In the genomic region with DNA sequence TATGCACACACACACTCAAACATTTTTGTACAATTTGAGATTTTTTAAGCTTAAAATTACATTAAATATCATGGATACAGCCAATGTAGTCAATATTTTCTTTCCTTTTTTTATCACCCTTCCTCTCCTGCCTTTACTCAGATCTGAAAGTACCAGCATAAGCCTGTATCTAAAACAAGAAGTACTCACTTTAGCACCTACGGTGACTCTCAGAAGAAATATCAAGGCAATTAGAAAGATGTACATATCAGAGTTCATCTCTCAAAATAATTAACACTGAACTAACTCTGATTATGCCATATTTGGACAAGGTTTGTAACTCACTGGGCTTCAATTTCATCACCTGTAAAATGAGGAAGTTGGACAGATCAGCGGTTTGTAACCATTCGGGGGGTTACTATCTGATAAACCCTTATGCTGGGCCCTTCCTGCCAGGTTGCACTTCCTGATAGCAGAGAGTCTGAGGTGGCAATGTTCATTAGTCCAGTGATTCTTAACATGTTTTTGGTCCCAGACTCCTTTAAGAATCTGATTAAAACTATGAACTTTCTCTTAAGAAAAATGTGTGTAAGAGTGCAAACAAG, we compare ENCODE assay signal across 1 cellular context.
TF ChIP-seq lines count a peak whose summit lies in the region.

No MANE protein-coding gene starts in this region.

TF ChIP-seq in K562, 482 proteins besides CTCF, POLR2A, EP300 and RAD21 (continued from another document):
- TF ChIP-seq, protein P1, sequence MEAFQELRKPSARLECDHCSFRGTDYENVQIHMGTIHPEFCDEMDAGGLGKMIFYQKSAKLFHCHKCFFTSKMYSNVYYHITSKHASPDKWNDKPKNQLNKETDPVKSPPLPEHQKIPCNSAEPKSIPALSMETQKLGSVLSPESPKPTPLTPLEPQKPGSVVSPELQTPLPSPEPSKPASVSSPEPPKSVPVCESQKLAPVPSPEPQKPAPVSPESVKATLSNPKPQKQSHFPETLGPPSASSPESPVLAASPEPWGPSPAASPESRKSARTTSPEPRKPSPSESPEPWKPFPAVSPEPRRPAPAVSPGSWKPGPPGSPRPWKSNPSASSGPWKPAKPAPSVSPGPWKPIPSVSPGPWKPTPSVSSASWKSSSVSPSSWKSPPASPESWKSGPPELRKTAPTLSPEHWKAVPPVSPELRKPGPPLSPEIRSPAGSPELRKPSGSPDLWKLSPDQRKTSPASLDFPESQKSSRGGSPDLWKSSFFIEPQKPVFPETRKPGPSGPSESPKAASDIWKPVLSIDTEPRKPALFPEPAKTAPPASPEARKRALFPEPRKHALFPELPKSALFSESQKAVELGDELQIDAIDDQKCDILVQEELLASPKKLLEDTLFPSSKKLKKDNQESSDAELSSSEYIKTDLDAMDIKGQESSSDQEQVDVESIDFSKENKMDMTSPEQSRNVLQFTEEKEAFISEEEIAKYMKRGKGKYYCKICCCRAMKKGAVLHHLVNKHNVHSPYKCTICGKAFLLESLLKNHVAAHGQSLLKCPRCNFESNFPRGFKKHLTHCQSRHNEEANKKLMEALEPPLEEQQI (IDR thresholded peaks at IDR 0.05) = no peak
- no peak for TF ChIP-seq TEAD2 (tag; IDR thresholded peaks at IDR 0.05)
- TF ChIP-seq TEAD4 (IDR thresholded peaks at IDR 0.05; ENCODE audit: low read length) = peak; percentile 67; the same call in 1 of the 2 replicates
- TF ChIP-seq TEAD4 (CRISPR knock-in tag; IDR thresholded peaks at IDR 0.05; ENCODE audit: borderline replicate concordance) = no peak
- TF ChIP-seq CHD4 (IDR thresholded peaks at IDR 0.05; ENCODE audit: insufficient read depth, insufficient replicate concordance, low read depth, low read length, poor library complexity, severe bottlenecking) = no peak
- 0 out of 2 replicates have a peak, but pooled peaks have one; percentile 51 for TF ChIP-seq SPI1 (IDR thresholded peaks at IDR 0.05; ENCODE audit: borderline replicate concordance, low read depth, low read length)
- TF ChIP-seq, protein P2, sequence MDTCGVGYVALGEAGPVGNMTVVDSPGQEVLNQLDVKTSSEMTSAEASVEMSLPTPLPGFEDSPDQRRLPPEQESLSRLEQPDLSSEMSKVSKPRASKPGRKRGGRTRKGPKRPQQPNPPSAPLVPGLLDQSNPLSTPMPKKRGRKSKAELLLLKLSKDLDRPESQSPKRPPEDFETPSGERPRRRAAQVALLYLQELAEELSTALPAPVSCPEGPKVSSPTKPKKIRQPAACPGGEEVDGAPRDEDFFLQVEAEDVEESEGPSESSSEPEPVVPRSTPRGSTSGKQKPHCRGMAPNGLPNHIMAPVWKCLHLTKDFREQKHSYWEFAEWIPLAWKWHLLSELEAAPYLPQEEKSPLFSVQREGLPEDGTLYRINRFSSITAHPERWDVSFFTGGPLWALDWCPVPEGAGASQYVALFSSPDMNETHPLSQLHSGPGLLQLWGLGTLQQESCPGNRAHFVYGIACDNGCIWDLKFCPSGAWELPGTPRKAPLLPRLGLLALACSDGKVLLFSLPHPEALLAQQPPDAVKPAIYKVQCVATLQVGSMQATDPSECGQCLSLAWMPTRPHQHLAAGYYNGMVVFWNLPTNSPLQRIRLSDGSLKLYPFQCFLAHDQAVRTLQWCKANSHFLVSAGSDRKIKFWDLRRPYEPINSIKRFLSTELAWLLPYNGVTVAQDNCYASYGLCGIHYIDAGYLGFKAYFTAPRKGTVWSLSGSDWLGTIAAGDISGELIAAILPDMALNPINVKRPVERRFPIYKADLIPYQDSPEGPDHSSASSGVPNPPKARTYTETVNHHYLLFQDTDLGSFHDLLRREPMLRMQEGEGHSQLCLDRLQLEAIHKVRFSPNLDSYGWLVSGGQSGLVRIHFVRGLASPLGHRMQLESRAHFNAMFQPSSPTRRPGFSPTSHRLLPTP (IDR thresholded peaks at IDR 0.05; ENCODE audit: borderline replicate concordance, extremely low read depth, insufficient read length) = no peak
- TF ChIP-seq, protein P3, sequence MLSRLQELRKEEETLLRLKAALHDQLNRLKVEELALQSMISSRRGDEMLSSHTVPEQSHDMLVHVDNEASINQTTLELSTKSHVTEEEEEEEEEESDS (CRISPR knock-in tag; IDR thresholded peaks at IDR 0.05) = no peak
- TF ChIP-seq KLF16 (IDR thresholded peaks at IDR 0.05) = peak; percentile 23; the same call in 1 of the 2 replicates
- TF ChIP-seq TAL1 (IDR thresholded peaks at IDR 0.05) = peak; percentile 29; the same call in 1 of the 2 replicates
- no peak for TF ChIP-seq KHSRP (IDR thresholded peaks at IDR 0.05)
- no peak for TF ChIP-seq KAT2B (IDR thresholded peaks at IDR 0.05; ENCODE audit: low read depth, low read length)
- TF ChIP-seq NCOA1 (IDR thresholded peaks at IDR 0.05; ENCODE audit: low read depth) = no peak
- peak in 1 of 2 experiments; percentile 72; a peak in 1 of 4 replicates for TF ChIP-seq SRF (CRISPR knock-in tag; IDR thresholded peaks at IDR 0.05)
